ENCODE assay signal across 1 cellular context in the genomic region with DNA sequence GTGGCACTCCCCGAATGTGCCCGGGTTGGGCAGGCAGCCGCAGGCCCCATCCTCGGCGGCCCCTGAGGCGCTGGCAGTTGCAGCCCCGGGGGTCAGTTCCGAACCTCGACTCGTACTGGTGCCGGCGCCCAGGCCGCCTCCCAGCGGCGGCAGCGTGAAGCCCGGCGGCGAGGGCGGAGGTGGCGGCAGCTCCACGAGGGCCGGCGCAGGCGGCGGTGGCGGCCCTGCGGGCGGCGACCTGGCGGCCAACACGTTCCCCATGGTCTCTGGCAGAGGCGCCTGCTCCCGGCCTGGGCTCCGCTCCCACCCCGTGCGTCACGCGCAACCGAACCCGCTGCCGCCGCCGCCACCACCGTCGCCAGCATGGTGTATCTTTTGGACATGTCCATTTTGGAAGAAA.
TF ChIP-seq lines count a peak whose summit lies in the region.

No MANE protein-coding gene starts in this region.

TF ChIP-seq in HepG2, 621 proteins besides CTCF, POLR2A, EP300 and RAD21:
- TF ChIP-seq ZNF160 (CRISPR knock-in tag; IDR thresholded peaks at IDR 0.05) (no peak), ZNF343 (CRISPR knock-in tag; IDR thresholded peaks at IDR 0.05) (no peak), ZNF446 (CRISPR knock-in tag; IDR thresholded peaks at IDR 0.05) (no peak), ZNF562 (CRISPR knock-in tag; IDR thresholded peaks at IDR 0.05; ENCODE audit: borderline replicate concordance) (no peak), JUND (CRISPR knock-in tag; IDR thresholded peaks at IDR 0.05) (no peak)
- TF ChIP-seq, protein P1, sequence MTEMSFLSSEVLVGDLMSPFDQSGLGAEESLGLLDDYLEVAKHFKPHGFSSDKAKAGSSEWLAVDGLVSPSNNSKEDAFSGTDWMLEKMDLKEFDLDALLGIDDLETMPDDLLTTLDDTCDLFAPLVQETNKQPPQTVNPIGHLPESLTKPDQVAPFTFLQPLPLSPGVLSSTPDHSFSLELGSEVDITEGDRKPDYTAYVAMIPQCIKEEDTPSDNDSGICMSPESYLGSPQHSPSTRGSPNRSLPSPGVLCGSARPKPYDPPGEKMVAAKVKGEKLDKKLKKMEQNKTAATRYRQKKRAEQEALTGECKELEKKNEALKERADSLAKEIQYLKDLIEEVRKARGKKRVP (CRISPR knock-in tag; IDR thresholded peaks at IDR 0.05), result no peak
- TF ChIP-seq, protein P2, sequence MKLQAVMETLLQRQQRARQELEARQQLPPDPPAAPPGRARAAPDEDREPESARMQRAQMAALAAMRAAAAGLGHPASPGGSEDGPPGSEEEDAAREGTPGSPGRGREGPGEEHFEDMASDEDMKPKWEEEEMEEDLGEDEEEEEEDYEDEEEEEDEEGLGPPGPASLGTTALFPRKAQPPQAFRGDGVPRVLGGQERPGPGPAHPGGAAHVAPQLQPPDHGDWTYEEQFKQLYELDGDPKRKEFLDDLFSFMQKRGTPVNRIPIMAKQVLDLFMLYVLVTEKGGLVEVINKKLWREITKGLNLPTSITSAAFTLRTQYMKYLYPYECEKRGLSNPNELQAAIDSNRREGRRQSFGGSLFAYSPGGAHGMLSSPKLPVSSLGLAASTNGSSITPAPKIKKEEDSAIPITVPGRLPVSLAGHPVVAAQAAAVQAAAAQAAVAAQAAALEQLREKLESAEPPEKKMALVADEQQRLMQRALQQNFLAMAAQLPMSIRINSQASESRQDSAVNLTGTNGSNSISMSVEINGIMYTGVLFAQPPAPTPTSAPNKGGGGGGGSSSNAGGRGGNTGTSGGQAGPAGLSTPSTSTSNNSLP (IDR thresholded peaks at IDR 0.05; ENCODE audit: low read depth, low read length), result no peak
